25 cellular contexts compared by ENCODE assay signal in the genomic region with DNA sequence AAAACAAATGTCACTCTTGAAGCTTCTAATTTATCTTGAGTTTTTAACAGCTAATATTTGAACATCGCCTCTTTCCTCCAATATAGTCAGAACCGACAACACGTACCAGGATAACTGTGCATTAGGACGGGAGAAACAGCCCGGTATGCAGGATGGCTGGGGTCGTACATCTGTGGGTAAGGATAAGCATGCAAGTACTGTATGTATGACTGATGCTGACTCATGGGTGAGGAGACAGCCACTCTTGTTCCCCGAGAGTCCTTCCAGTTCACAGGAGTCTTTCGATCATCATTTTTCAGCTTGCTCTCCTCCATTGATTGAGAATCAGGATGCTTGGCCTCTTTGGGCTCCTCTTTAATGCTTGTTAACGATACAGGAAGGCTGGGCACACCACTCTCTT.
DNase-seq lines count a peak whose midpoint lies in the region; ATAC-seq, FAIRE-seq and TF ChIP-seq lines count a peak whose summit lies in the region.
"Had no signal": no experiment of that assay in that cellular context is flagged by ENCODE, and none has a peak within 500 bp of the region (broad histone marks: within the 10 kb centered on the region; RNA-seq: fewer than 3 reads in every experiment).

No MANE protein-coding gene starts in this region.

- H3K18ac ChIP-seq in mesenchymal stem cell (ENCODE audit: low read depth in 1 of 2, low read length in 2 of 2) = peak overlapping the region in 1 of 2 experiments; percentile 89

- no peak for FAIRE-seq in RCC 7860 (lab: Jason Lieb, UNC)
- FAIRE-seq: frontal cortex, GM18507, HTR-8/SVneo had no signal

- no peak overlapping the region for H3K4me3 Mint-ChIP-seq in endodermal cell
- H3K4me3 Mint-ChIP-seq: activated B cell treated with CpG ODN at 0.5 μM for 24 hours; activated CD4-positive, alpha-beta memory T cell treated with anti-CD3 and anti-CD28 coated beads, Interleukin-2, amount 10 ng/mL, durations not matched to agents 7 days and 5 days; activated naive CD4-positive, alpha-beta T cell treated with anti-CD3 and anti-CD28 coated beads for 36 hours; CD4-positive, CD25-positive, alpha-beta regulatory T cell; T-helper 17 cell had no signal

- peaks cover 90% of the 10 kb centered on the region for H3K36me3 Mint-ChIP-seq in endodermal cell (ENCODE audit: low read depth)
- H3K36me3 Mint-ChIP-seq: CD4-positive, CD25-positive, alpha-beta regulatory T cell had no signal

- H2AFZ ChIP-seq in mesenchymal stem cell (ENCODE audit: low read depth, low read length) = no peak overlapping the region

- H3K14ac ChIP-seq in mesenchymal stem cell (ENCODE audit: low read length in 2 of 2) = peak overlapping the region in 1 of 2 experiments; percentile 77

- peak overlapping the region in 1 of 2 experiments; percentile 78 for H3K4ac ChIP-seq in mesenchymal stem cell (ENCODE audit: low read depth in 1 of 2, low read length in 2 of 2)

- H3K4me1 ChIP-seq in endodermal cell (ENCODE audit: control insufficient read depth, insufficient read depth, low read length) = peaks cover 32% of the 10 kb centered on the region
- H3K4me1 ChIP-seq in mesenchymal stem cell (ENCODE audit: control insufficient read depth, insufficient read depth, low read depth, low read length) = peaks cover 24% of the 10 kb centered on the region

- H4K91ac ChIP-seq in mesenchymal stem cell (ENCODE audit: low read length) = no peak overlapping the region

- H3K23ac ChIP-seq in mesenchymal stem cell (ENCODE audit: low read length in 2 of 2) = no peak overlapping the region

- H3K4me3 ChIP-seq in endodermal cell (ENCODE audit: low read length) = no peak overlapping the region
- no peak overlapping the region for H3K4me3 ChIP-seq in mesenchymal stem cell (ENCODE audit: insufficient read depth in 1 of 2, low read depth in 1 of 2, low read length in 2 of 2)
- H3K4me3 ChIP-seq: left ventricle myocardium inferior, mucosa of descending colon, suprapubic skin had no signal

- H2BK12ac ChIP-seq in mesenchymal stem cell (ENCODE audit: low read length in 2 of 2) = peak overlapping the region in 1 of 2 experiments; percentile 87

- no peaks in the 10 kb centered on the region for H3K27me3 Mint-ChIP-seq in endodermal cell (ENCODE audit: insufficient read depth)
- H3K27me3 Mint-ChIP-seq: activated B cell treated with CpG ODN at 0.5 μM for 24 hours had no signal

- H3K4me2 ChIP-seq in mesenchymal stem cell (ENCODE audit: low read length, poor library complexity, severe bottlenecking) = no peak overlapping the region

- H4K8ac ChIP-seq in mesenchymal stem cell (ENCODE audit: low read length) = peak overlapping the region; percentile 8

- peak overlapping the region; percentile 23 for H3K27ac Mint-ChIP-seq in endodermal cell
- H3K27ac Mint-ChIP-seq: activated B cell treated with CpG ODN at 0.5 μM for 24 hours; activated CD4-positive, alpha-beta memory T cell treated with anti-CD3 and anti-CD28 coated beads, Interleukin-2, amount 10 ng/mL, durations not matched to agents 7 days and 5 days; activated naive CD4-positive, alpha-beta T cell treated with anti-CD3 and anti-CD28 coated beads for 36 hours; CD4-positive, CD25-positive, alpha-beta regulatory T cell; T-helper 17 cell had no signal

- H3K79me1 ChIP-seq in mesenchymal stem cell (replicated peaks; ENCODE audit: low read length, poor library complexity, severe bottlenecking) = peaks cover 34% of the 10 kb centered on the region

- H3K27me3 ChIP-seq in endodermal cell (ENCODE audit: control insufficient read depth, insufficient read depth, low read length, poor library complexity, severe bottlenecking) (no peaks in the 10 kb centered on the region), mesenchymal stem cell (ENCODE audit: control insufficient read depth in 1 of 2, insufficient read depth in 1 of 2, low read length in 2 of 2) (no peaks in the 10 kb centered on the region)
- H3K27me3 ChIP-seq: suprapubic skin had no signal

- H2AK5ac ChIP-seq in mesenchymal stem cell (ENCODE audit: low read length, severe bottlenecking) = no peak overlapping the region

- no peak overlapping the region for H2BK15ac ChIP-seq in mesenchymal stem cell (ENCODE audit: low read depth, poor library complexity, severe bottlenecking)

- TF ChIP-seq CTCF in endodermal cell (conservative IDR thresholded peaks at IDR 0.05) = no peak

- H3K9me3 ChIP-seq in endodermal cell (ENCODE audit: control insufficient read depth, low read length) (no peaks in the 10 kb centered on the region), mesenchymal stem cell (ENCODE audit: control insufficient read depth, low read length) (no peaks in the 10 kb centered on the region)
- H3K9me3 ChIP-seq: left ventricle myocardium inferior, mucosa of descending colon, suprapubic skin had no signal

- 91 to 93% methylated on average over 8 to 9 of the region's 9 CpGs for WGBS in endodermal cell (ENCODE audit: insufficient coverage in 1 of 2, insufficient read length in 1 of 2), 2 experiments
- WGBS in mesenchymal stem cell = 22% methylated on average over 9 of the region's 9 CpGs

- H2BK5ac ChIP-seq in mesenchymal stem cell (ENCODE audit: low read depth, low read length, poor library complexity, severe bottlenecking) = no peak overlapping the region

- peak; percentile 87 for DNase-seq in ELR (ENCODE audit: low read depth)
- peak; percentile 62 for DNase-seq in RCC 7860 (ENCODE audit: low spot score)
- DNase-seq in endodermal cell = no peak
- peak; percentile 85 for DNase-seq in mesenchymal stem cell
- DNase-seq in iPS-NIHi11 (ENCODE audit: low spot score) = no peak
- no peak for DNase-seq in NCI-H69 (lab: John Stamatoyannopoulos, UW)
- DNase-seq: activated B cell treated with CpG ODN at 0.5 μM for 24 hours; activated CD4-positive, alpha-beta memory T cell treated with anti-CD3 and anti-CD28 coated beads, Interleukin-2, amount 10 ng/mL, durations not matched to agents 7 days and 5 days; activated naive CD4-positive, alpha-beta T cell treated with anti-CD3 and anti-CD28 coated beads for 36 hours; activated T-cell treated with anti-CD3 and anti-CD28 coated beads, Interleukin-2, amount 50 U/mL, for 1 hour; aorta; CD4-positive, CD25-positive, alpha-beta regulatory T cell; DMS79; left ventricle myocardium inferior; mucosa of descending colon; NCI-H1417 treated with DMSO at 0.1 percent for 48 hours; NCI-H524; SIG-M5; T-helper 17 cell had no signal

- H3K27ac ChIP-seq in endodermal cell (ENCODE audit: low read depth, low read length) (no peak overlapping the region), mesenchymal stem cell (ENCODE audit: low read length, poor library complexity, severe bottlenecking) (no peak overlapping the region)
- H3K27ac ChIP-seq: left ventricle myocardium inferior, suprapubic skin had no signal

- H3K4me1 Mint-ChIP-seq in endodermal cell = peaks cover 56% of the 10 kb centered on the region

- peaks cover 96% of the 10 kb centered on the region for H3K36me3 ChIP-seq in endodermal cell (ENCODE audit: control insufficient read depth, insufficient read depth, low read length)
- peaks cover 22 to 34% of the 10 kb centered on the region in 2 experiments for H3K36me3 ChIP-seq in mesenchymal stem cell (ENCODE audit: control insufficient read depth in 1 of 2, insufficient read depth in 2 of 2, low read depth in 1 of 2, low read length in 2 of 2)

- no peak overlapping the region for H2BK120ac ChIP-seq in mesenchymal stem cell (ENCODE audit: low read depth, low read length)

- ATAC-seq in GM21423 (IDR thresholded peaks at IDR 0.05; ENCODE audit: unreplicated experiment) (no peak), HG03571 (IDR thresholded peaks at IDR 0.05; ENCODE audit: unreplicated experiment) (no peak)
- ATAC-seq: mucosa of descending colon, T-helper 17 cell had no signal

- no peaks in the 10 kb centered on the region for H3K9me3 Mint-ChIP-seq in endodermal cell
- H3K9me3 Mint-ChIP-seq: activated B cell treated with CpG ODN at 0.5 μM for 24 hours; activated CD4-positive, alpha-beta memory T cell treated with anti-CD3 and anti-CD28 coated beads, Interleukin-2, amount 10 ng/mL, durations not matched to agents 7 days and 5 days had no signal

- no peak overlapping the region for H3K9ac ChIP-seq in endodermal cell (ENCODE audit: extremely low read depth, low read length, poor library complexity, severe bottlenecking)
- H3K9ac ChIP-seq in mesenchymal stem cell (ENCODE audit: low read length) = no peak overlapping the region

Comparison
In these comparisons a context has a peak if more than half of its experiments do, and no peak if none do; other contexts are left out.
1. DNase-seq: peak in ELR (single experiment), RCC 7860 (single experiment) and mesenchymal stem cell (single experiment); none in endodermal cell (single experiment), iPS-NIHi11 (single experiment) and NCI-H69 (single experiment).